Comparison of ENCODE assay signal across 28 cellular contexts in the genomic region with DNA sequence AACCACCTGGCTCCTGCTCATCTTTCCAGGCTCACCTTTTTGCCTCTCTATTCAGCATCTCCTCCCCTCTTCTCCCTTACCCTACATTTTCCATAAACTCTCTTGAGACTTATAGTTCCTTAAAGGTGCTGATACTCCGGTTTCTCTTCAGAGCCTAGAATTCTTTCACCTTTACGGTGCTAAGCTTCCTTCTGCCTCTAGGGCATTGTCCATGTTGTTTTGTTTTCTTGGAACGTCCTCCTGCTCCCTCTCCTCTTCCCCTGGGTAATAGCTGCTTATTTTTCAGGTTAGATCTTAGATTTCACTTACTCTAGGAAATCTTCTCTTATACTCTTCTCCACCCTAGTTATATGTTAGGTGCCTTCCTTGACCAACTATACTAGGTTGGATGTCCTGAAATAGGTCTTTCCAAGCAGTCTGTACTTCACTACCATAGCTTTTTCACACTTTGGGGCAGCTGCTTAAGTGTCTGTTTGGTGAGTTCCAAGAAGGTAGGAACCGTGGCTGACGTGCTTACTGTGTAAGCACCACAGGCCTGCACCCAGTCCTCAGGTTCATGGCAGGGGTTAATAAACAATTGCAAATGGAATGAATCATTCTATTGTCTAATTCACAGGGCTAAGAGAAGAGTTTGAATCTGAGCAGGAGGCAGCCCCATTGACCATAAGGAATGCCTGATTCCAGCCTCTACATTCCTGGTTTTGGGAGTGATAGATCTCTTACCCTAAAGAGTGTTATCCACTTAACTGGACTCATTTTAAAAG.
DNase-seq lines count a peak whose midpoint lies in the region; ATAC-seq, FAIRE-seq and TF ChIP-seq lines count a peak whose summit lies in the region.
"Had no signal": no experiment of that assay in that cellular context is flagged by ENCODE, and none has a peak within 500 bp of the region (broad histone marks: within the 10 kb centered on the region; RNA-seq: fewer than 3 reads in every experiment).

No MANE protein-coding gene starts in this region.

- H3K4me2 ChIP-seq in keratinocyte (ENCODE audit: control insufficient read depth, extremely low read depth, insufficient read depth, low read depth, low read length), result peak overlapping the region; percentile 35

- WGBS in endodermal cell (ENCODE audit: insufficient coverage in 1 of 2, insufficient read length in 1 of 2), 2 experiments, result 90 to 91% methylated on average over 3 to 5 of the region's 5 CpGs

- H3K9ac ChIP-seq in endodermal cell (ENCODE audit: extremely low read depth, low read length, poor library complexity, severe bottlenecking), result no peak overlapping the region
- H3K9ac ChIP-seq in keratinocyte (ENCODE audit: control insufficient read depth, extremely low read depth, insufficient read depth, low read length), result no peak overlapping the region

- H3K4me1 ChIP-seq in RWPE2 (ENCODE audit: insufficient read depth, poor library complexity, severe bottlenecking) (peaks cover 36% of the 10 kb centered on the region), endodermal cell (ENCODE audit: control insufficient read depth, insufficient read depth, low read length) (peaks cover 7% of the 10 kb centered on the region), keratinocyte (ENCODE audit: control insufficient read depth, extremely low read depth, insufficient read depth, low read length) (peaks cover 37% of the 10 kb centered on the region)

- peaks cover 26% of the 10 kb centered on the region for H3K36me3 Mint-ChIP-seq in endodermal cell (ENCODE audit: low read depth)
- H3K36me3 Mint-ChIP-seq in activated CD4-positive, alpha-beta T cell treated with anti-CD3 and anti-CD28 coated beads, Interleukin-2, amount 10 ng/mL, durations not matched to agents 7 days and 5 days (ENCODE audit: low read depth), result no peaks in the 10 kb centered on the region
- H3K36me3 Mint-ChIP-seq: activated CD8-positive, alpha-beta memory T cell treated with anti-CD3 and anti-CD28 coated beads, Interleukin-2, amount 10 ng/mL, durations not matched to agents 7 days and 5 days had no signal

- H3K9me1 ChIP-seq in keratinocyte (ENCODE audit: control insufficient read depth, extremely low read depth, insufficient read depth, low read length), result no peaks in the 10 kb centered on the region

- no peaks in the 10 kb centered on the region for H3K27me3 Mint-ChIP-seq in endodermal cell (ENCODE audit: insufficient read depth)
- no peaks in the 10 kb centered on the region for H3K27me3 Mint-ChIP-seq in activated CD4-positive, alpha-beta T cell treated with anti-CD3 and anti-CD28 coated beads, Interleukin-2, amount 10 ng/mL, durations not matched to agents 7 days and 5 days
- H3K27me3 Mint-ChIP-seq: activated CD8-positive, alpha-beta memory T cell treated with anti-CD3 and anti-CD28 coated beads, Interleukin-2, amount 10 ng/mL, durations not matched to agents 7 days and 5 days had no signal

- H3K27ac ChIP-seq in RWPE2 (ENCODE audit: poor library complexity, severe bottlenecking) (no peak overlapping the region), endodermal cell (ENCODE audit: low read depth, low read length) (no peak overlapping the region), keratinocyte (ENCODE audit: control insufficient read depth, insufficient read depth, low read length) (no peak overlapping the region), RWPE1 (no peak overlapping the region)
- H3K27ac ChIP-seq: ovary, transverse colon had no signal

- no peaks in the 10 kb centered on the region for H4K20me1 ChIP-seq in keratinocyte (ENCODE audit: control insufficient read depth, extremely low read depth, insufficient read depth, low read length)

- no peak overlapping the region for H3K27ac Mint-ChIP-seq in endodermal cell
- no peak overlapping the region for H3K27ac Mint-ChIP-seq in activated CD4-positive, alpha-beta T cell treated with anti-CD3 and anti-CD28 coated beads, Interleukin-2, amount 10 ng/mL, durations not matched to agents 7 days and 5 days
- H3K27ac Mint-ChIP-seq: activated CD8-positive, alpha-beta memory T cell treated with anti-CD3 and anti-CD28 coated beads, Interleukin-2, amount 10 ng/mL, durations not matched to agents 7 days and 5 days had no signal

- no peak overlapping the region for H3K4me3 Mint-ChIP-seq in endodermal cell
- H3K4me3 Mint-ChIP-seq in activated CD4-positive, alpha-beta T cell treated with anti-CD3 and anti-CD28 coated beads, Interleukin-2, amount 10 ng/mL, durations not matched to agents 7 days and 5 days, result no peak overlapping the region
- H3K4me3 Mint-ChIP-seq: activated CD8-positive, alpha-beta memory T cell treated with anti-CD3 and anti-CD28 coated beads, Interleukin-2, amount 10 ng/mL, durations not matched to agents 7 days and 5 days had no signal

- peak overlapping the region; percentile 36 for H2AFZ ChIP-seq in keratinocyte (ENCODE audit: control insufficient read depth, low read length)

- CTCF ChIA-PET in activated CD4-positive, alpha-beta T cell treated with anti-CD3 and anti-CD28 coated beads, Interleukin-2, amount 10 ng/mL, durations not matched to agents 7 days and 5 days (lab: Charles Lee), result interaction anchor here (0.6 to 0.7 kb wide), 2 partner anchors 36 to 229 kb away, joined by 3 read pairs; no protein-coding TSS in a partner anchor
- CTCF ChIA-PET in RWPE1 (lab: Yijun Ruan, JAX), result interaction anchor here (0.8 kb wide), 1 partner anchor 12 kb away, joined by 3 read pairs; no protein-coding TSS in a partner anchor

- no peaks in the 10 kb centered on the region for H3K9me3 Mint-ChIP-seq in endodermal cell
- H3K9me3 Mint-ChIP-seq in activated CD4-positive, alpha-beta T cell treated with anti-CD3 and anti-CD28 coated beads, Interleukin-2, amount 10 ng/mL, durations not matched to agents 7 days and 5 days, result no peaks in the 10 kb centered on the region

- no peaks in the 10 kb centered on the region for H3K9me3 ChIP-seq in RWPE2 (ENCODE audit: severe bottlenecking)
- H3K9me3 ChIP-seq in endodermal cell (ENCODE audit: control insufficient read depth, low read length), result no peaks in the 10 kb centered on the region
- no peaks in the 10 kb centered on the region for H3K9me3 ChIP-seq in keratinocyte (ENCODE audit: control insufficient read depth, low read depth, low read length)
- H3K9me3 ChIP-seq: ovary, transverse colon had no signal

- no peak for TF ChIP-seq CTCF in RWPE2 (IDR thresholded peaks at IDR 0.05; ENCODE audit: poor library complexity, severe bottlenecking)
- peak; percentile 66 for TF ChIP-seq CTCF in endodermal cell (conservative IDR thresholded peaks at IDR 0.05)
- peak in 2 of 3 experiments; percentile 28 to 33 for TF ChIP-seq CTCF in keratinocyte (optimal IDR thresholded peaks at IDR 0.05 in 1 of 3, IDR thresholded peaks at IDR 0.05 in 1 of 3, conservative IDR thresholded peaks at IDR 0.05 in 1 of 3; ENCODE audit: extremely low read depth in 1 of 3, insufficient read depth in 2 of 3, low read length in 3 of 3)
- TF ChIP-seq CTCF in RWPE1 (conservative IDR thresholded peaks at IDR 0.05; ENCODE audit: low read depth), result no peak

- ATAC-seq in RWPE2 (ENCODE audit: low read depth), result peak; percentile 21; the same call in 1 of the 3 replicates
- ATAC-seq: activated CD8-positive, alpha-beta memory T cell treated with anti-CD3 and anti-CD28 coated beads, Interleukin-2, amount 10 ng/mL, durations not matched to agents 7 days and 5 days; left cardiac atrium had no signal

- H3K36me3 ChIP-seq in RWPE2 (ENCODE audit: low read depth), result no peaks in the 10 kb centered on the region
- H3K36me3 ChIP-seq in endodermal cell (ENCODE audit: control insufficient read depth, insufficient read depth, low read length), result peaks cover 23% of the 10 kb centered on the region
- no peaks in the 10 kb centered on the region for H3K36me3 ChIP-seq in keratinocyte (ENCODE audit: control insufficient read depth in 2 of 2, extremely low read depth in 1 of 2, insufficient read depth in 2 of 2, low read length in 2 of 2)
- H3K36me3 ChIP-seq: ovary, transverse colon had no signal

- peaks cover 14% of the 10 kb centered on the region for H3K4me1 Mint-ChIP-seq in endodermal cell
- H3K4me1 Mint-ChIP-seq in activated CD4-positive, alpha-beta T cell treated with anti-CD3 and anti-CD28 coated beads, Interleukin-2, amount 10 ng/mL, durations not matched to agents 7 days and 5 days, result no peaks in the 10 kb centered on the region

- H3K4me3 ChIP-seq in RWPE2 (ENCODE audit: severe bottlenecking), result no peak overlapping the region
- no peak overlapping the region for H3K4me3 ChIP-seq in endodermal cell (ENCODE audit: low read length)
- H3K4me3 ChIP-seq in keratinocyte (ENCODE audit: control insufficient read depth in 2 of 3, extremely low read depth in 1 of 3, insufficient read depth in 2 of 3, low read depth in 1 of 3, low read length in 3 of 3), result peak overlapping the region in 1 of 3 experiments; percentile 9
- H3K4me3 ChIP-seq: ovary, transverse colon had no signal

- H3K79me2 ChIP-seq in keratinocyte (ENCODE audit: control insufficient read depth, insufficient read depth, low read length), result no peaks in the 10 kb centered on the region

- POLR2A ChIA-PET in activated CD4-positive, alpha-beta T cell treated with anti-CD3 and anti-CD28 coated beads, Interleukin-2, amount 10 ng/mL, durations not matched to agents 7 days and 5 days (lab: Charles Lee), result no interaction called here
- POLR2A ChIA-PET in RWPE1 (lab: Yijun Ruan, JAX; ENCODE audit: low non-redundant PET), result no interaction called here

- H3K27me3 ChIP-seq in RWPE2 (ENCODE audit: insufficient read depth, poor library complexity, severe bottlenecking) (no peaks in the 10 kb centered on the region), endodermal cell (ENCODE audit: control insufficient read depth, insufficient read depth, low read length, poor library complexity, severe bottlenecking) (no peaks in the 10 kb centered on the region), keratinocyte (ENCODE audit: control insufficient read depth, extremely low read depth, insufficient read depth, low read length) (peaks cover 3% of the 10 kb centered on the region)
- H3K27me3 ChIP-seq: ovary, transverse colon had no signal

- DNase-seq in ELF-1 (ENCODE audit: low read depth, low spot score), result peak; percentile 57
- DNase-seq in RWPE2 (ENCODE audit: low spot score), result no peak
- peak; percentile 49 for DNase-seq in endodermal cell
- no peak for DNase-seq in keratinocyte (ENCODE audit: low read depth, low spot score)
- no peak for DNase-seq in activated CD4-positive, alpha-beta T cell treated with anti-CD3 and anti-CD28 coated beads, Interleukin-2, amount 10 ng/mL, durations not matched to agents 7 days and 5 days
- DNase-seq in RWPE1 (ENCODE audit: low spot score), result no peak
- no peak for DNase-seq in stimulated activated CD4-positive, alpha-beta T cell treated with anti-CD3 and anti-CD28 coated beads, Interleukin-4, amount 100 ng/mL, for 4 hours
- no peak for DNase-seq in germinal center (ENCODE audit: low spot score)
- DNase-seq: ACHN; activated CD8-positive, alpha-beta memory T cell treated with anti-CD3 and anti-CD28 coated beads, Interleukin-2, amount 10 ng/mL, durations not matched to agents 7 days and 5 days; activated naive CD4-positive, alpha-beta T cell; activated T-cell treated with anti-CD3 and anti-CD28 coated beads, Interleukin-2, amount 50 U/mL, for 48 hours; cortex of kidney; GDM1; HCEC 1CT; Kasumi-1; left cardiac atrium; mammary epithelial cell; NCI-H146; NCI-H524 treated with DMSO at 0.1 percent for 48 hours; ovary; retina; SIG-M5; small intestine; stimulated activated CD8-positive, alpha-beta memory T cell treated with anti-CD3 and anti-CD28 coated beads, Interleukin-4, amount 100 ng/mL, for 48 hours; SW 1271; T1000; transverse colon had no signal

- peak; percentile 34 for FAIRE-seq in keratinocyte (lab: Jason Lieb, UNC)
- FAIRE-seq: small intestine had no signal

- dilution Hi-C loops in keratinocyte (cut with MboI; ENCODE audit: extremely low pct_ligation_motif_present, low sequenced_read_pairs), result no loop called here

Comparison
In these comparisons a context has a peak if more than half of its experiments do, and no peak if none do; other contexts are left out.
1. DNase-seq: peak in ELF-1 (single experiment) and endodermal cell (single experiment); none in RWPE2 (single experiment), keratinocyte (single experiment), activated CD4-positive, alpha-beta T cell treated with anti-CD3 and anti-CD28 coated beads, Interleukin-2, amount 10 ng/mL, durations not matched to agents 7 days and 5 days (single experiment), RWPE1 (single experiment), stimulated activated CD4-positive, alpha-beta T cell treated with anti-CD3 and anti-CD28 coated beads, Interleukin-4, amount 100 ng/mL, for 4 hours (0 of 2) and germinal center (single experiment).
2. CTCF ChIP-seq: peak in endodermal cell (single experiment) and keratinocyte (2 of 3); none in RWPE2 (single experiment) and RWPE1 (single experiment).